Comparison of ENCODE assay signal across 17 cellular contexts in the genomic region with DNA sequence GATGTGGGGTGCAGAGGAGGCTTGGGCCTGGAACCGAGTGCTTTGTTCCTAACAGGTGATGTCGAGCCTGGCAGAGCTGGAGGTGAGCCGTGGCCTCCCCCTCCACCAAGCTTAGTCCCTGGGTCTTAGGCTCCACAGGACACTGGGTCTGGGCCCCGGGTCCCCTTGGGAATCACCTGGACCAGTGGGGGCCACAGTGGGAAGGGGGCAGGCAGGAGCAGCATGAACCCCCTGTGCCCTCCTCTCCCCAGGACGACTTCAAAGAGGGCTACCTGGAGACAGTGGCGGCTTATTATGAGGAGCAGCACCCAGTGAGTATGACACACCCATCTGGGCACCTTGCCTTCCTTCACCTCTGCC. TPM values are rescaled to one million over a fixed set of nuclear protein-coding genes. Genes with fewer than 3 reads are reported as not detected.
DNase-seq lines count a peak whose midpoint lies in the region; ATAC-seq and TF ChIP-seq lines count a peak whose summit lies in the region.
"Had no signal": no experiment of that assay in that cellular context is flagged by ENCODE, and none has a peak within 500 bp of the region (broad histone marks: within the 10 kb centered on the region; RNA-seq: fewer than 3 reads in every experiment).

No MANE protein-coding gene starts in this region.

- no peaks in the 10 kb centered on the region for H3K27me3 ChIP-seq in left ventricle myocardium inferior (ENCODE audit: low read depth)
- no peaks in the 10 kb centered on the region for H3K27me3 ChIP-seq in mucosa of stomach (ENCODE audit: control insufficient read depth, insufficient read depth, low read length)
- H3K27me3 ChIP-seq in upper lobe of right lung: no peaks in the 10 kb centered on the region
- H3K27me3 ChIP-seq: BE2C had no signal

- TF ChIP-seq CTCF in left ventricle myocardium inferior (IDR thresholded peaks at IDR 0.05; ENCODE audit: borderline replicate concordance) (no peak), upper lobe of right lung (IDR thresholded peaks at IDR 0.05) (no peak)

- ATAC-seq in left ventricle myocardium superior: no peak
- no peak for ATAC-seq in upper lobe of right lung
- ATAC-seq in HG02840 (IDR thresholded peaks at IDR 0.05; ENCODE audit: low FRiP score, unreplicated experiment): no peak
- ATAC-seq: SK-N-SH treated with all-trans-retinoic acid at 6 μM for 48 hours had no signal

- peak overlapping the region; percentile 99 for H3K4me3 Mint-ChIP-seq in activated T-helper 1 cell treated with anti-CD3 and anti-CD28 coated beads, Interleukin-12 subunit alpha, Interleukin-12 subunit beta, Interleukin-2, Interleukin-4 antibody, amounts not matched to agents 30 ng/mL and 10 ng/mL and 1 ng/mL, durations not matched to agents 14 hours and 24 hours and 36 hours
- H3K4me3 Mint-ChIP-seq: activated B cell treated with CpG ODN at 0.5 μM for 24 hours had no signal

- H3K9ac ChIP-seq in mucosa of stomach (ENCODE audit: low read length): peak overlapping the region; percentile 25

- peak overlapping the region; percentile 27 for H3K27ac ChIP-seq in left ventricle myocardium inferior (replicated peaks)
- peak overlapping the region; percentile 36 for H3K27ac ChIP-seq in upper lobe of right lung
- H3K27ac ChIP-seq: HL-60 had no signal

- H3K9me3 ChIP-seq in left ventricle myocardium inferior (replicated peaks): no peaks in the 10 kb centered on the region
- H3K9me3 ChIP-seq in mucosa of stomach (ENCODE audit: control insufficient read depth, low read length): no peaks in the 10 kb centered on the region
- H3K9me3 ChIP-seq in upper lobe of right lung: no peaks in the 10 kb centered on the region
- H3K9me3 ChIP-seq: BE2C, HAP-1 had no signal

- H3K9me3 Mint-ChIP-seq in activated T-helper 1 cell treated with anti-CD3 and anti-CD28 coated beads, Interleukin-12 subunit alpha, Interleukin-12 subunit beta, Interleukin-2, Interleukin-4 antibody, amounts not matched to agents 30 ng/mL and 10 ng/mL and 1 ng/mL, durations not matched to agents 14 hours and 24 hours and 36 hours: peaks cover 2% of the 10 kb centered on the region
- H3K9me3 Mint-ChIP-seq: activated B cell treated with CpG ODN at 0.5 μM for 24 hours had no signal

- peak overlapping the region; percentile 98 for H3K27ac Mint-ChIP-seq in activated T-helper 1 cell treated with anti-CD3 and anti-CD28 coated beads, Interleukin-12 subunit alpha, Interleukin-12 subunit beta, Interleukin-2, Interleukin-4 antibody, amounts not matched to agents 30 ng/mL and 10 ng/mL and 1 ng/mL, durations not matched to agents 14 hours and 24 hours and 36 hours
- H3K27ac Mint-ChIP-seq: activated B cell treated with CpG ODN at 0.5 μM for 24 hours had no signal

- H3K36me3 ChIP-seq in left ventricle myocardium inferior (peaks cover 9% of the 10 kb centered on the region), mucosa of stomach (ENCODE audit: control insufficient read depth, insufficient read depth, low read length) (no peaks in the 10 kb centered on the region), upper lobe of right lung (no peaks in the 10 kb centered on the region)
- H3K36me3 ChIP-seq: BE2C, HAP-1 had no signal

- intact Hi-C loops in left ventricle myocardium inferior (cut with micrococcal nuclease) (no loop called here), left ventricle myocardium superior (cut with micrococcal nuclease) (no loop called here), upper lobe of right lung (cut with DNase I) (no loop called here)
- intact Hi-C loops in activated T-helper 1 cell treated with anti-CD3 and anti-CD28 coated beads, Interleukin-12 subunit alpha, Interleukin-12 subunit beta, Interleukin-2, Interleukin-4 antibody, amounts not matched to agents 30 ng/mL and 10 ng/mL and 1 ng/mL, durations not matched to agents 14 hours and 24 hours and 36 hours (cut with micrococcal nuclease): loop anchor here (1.0 kb wide), 1 partner anchor 7 kb away; no protein-coding TSS in a partner anchor

- H3K36me3 Mint-ChIP-seq in activated T-helper 1 cell treated with anti-CD3 and anti-CD28 coated beads, Interleukin-12 subunit alpha, Interleukin-12 subunit beta, Interleukin-2, Interleukin-4 antibody, amounts not matched to agents 30 ng/mL and 10 ng/mL and 1 ng/mL, durations not matched to agents 14 hours and 24 hours and 36 hours (ENCODE audit: low read depth): peaks cover 48% of the 10 kb centered on the region

- H3K4me1 ChIP-seq in left ventricle myocardium inferior (peaks cover 31% of the 10 kb centered on the region), mucosa of stomach (ENCODE audit: control insufficient read depth, insufficient read depth, low read length) (peaks cover 39% of the 10 kb centered on the region), upper lobe of right lung (peaks cover 7% of the 10 kb centered on the region)
- H3K4me1 ChIP-seq: BE2C, HAP-1 had no signal

- peaks cover 58% of the 10 kb centered on the region for H3K4me1 Mint-ChIP-seq in activated T-helper 1 cell treated with anti-CD3 and anti-CD28 coated beads, Interleukin-12 subunit alpha, Interleukin-12 subunit beta, Interleukin-2, Interleukin-4 antibody, amounts not matched to agents 30 ng/mL and 10 ng/mL and 1 ng/mL, durations not matched to agents 14 hours and 24 hours and 36 hours (ENCODE audit: low read depth)

- DNase-seq in left ventricle myocardium inferior: no peak
- no peak for DNase-seq in left ventricle myocardium superior
- DNase-seq in activated T-helper 1 cell treated with anti-CD3 and anti-CD28 coated beads, Interleukin-12 subunit alpha, Interleukin-12 subunit beta, Interleukin-2, Interleukin-4 antibody, amounts not matched to agents 30 ng/mL and 10 ng/mL and 1 ng/mL, durations not matched to agents 14 hours and 24 hours and 36 hours (ENCODE audit: low spot score): no peak
- DNase-seq in upper lobe of right lung: no peak
- no peak for DNase-seq in GM03348 (ENCODE audit: low spot score)
- DNase-seq in NCI-H524 (lab: John Stamatoyannopoulos, UW): no peak
- DNase-seq: activated B cell treated with CpG ODN at 0.5 μM for 24 hours; BE2C; mammary epithelial cell; NCI-H2107; stimulated activated CD4-positive, alpha-beta T cell treated with anti-CD3 and anti-CD28 coated beads, Interleukin-1b, Interleukin-23, amount 100 ng/mL, for 48 hours had no signal

- H3K4me3 ChIP-seq in left ventricle myocardium inferior (peak overlapping the region; percentile 41), mucosa of stomach (ENCODE audit: low read length) (no peak overlapping the region), upper lobe of right lung (peak overlapping the region; percentile 35)
- H3K4me3 ChIP-seq: HAP-1 had no signal

- H3K27me3 Mint-ChIP-seq in activated T-helper 1 cell treated with anti-CD3 and anti-CD28 coated beads, Interleukin-12 subunit alpha, Interleukin-12 subunit beta, Interleukin-2, Interleukin-4 antibody, amounts not matched to agents 30 ng/mL and 10 ng/mL and 1 ng/mL, durations not matched to agents 14 hours and 24 hours and 36 hours (ENCODE audit: insufficient read depth): peaks cover 2% of the 10 kb centered on the region
- H3K27me3 Mint-ChIP-seq: activated B cell treated with CpG ODN at 0.5 μM for 24 hours had no signal

RNA-seq across cellular contexts. Expression of gene IL32, which starts 2.5 kb away (rescaled TPM):
- total RNA-seq in left ventricle myocardium inferior: 36.3 TPM
- 46.0 TPM for total RNA-seq in left ventricle myocardium superior
- 993 TPM in 2 replicates for total RNA-seq in activated T-helper 1 cell treated with anti-CD3 and anti-CD28 coated beads, Interleukin-12 subunit alpha, Interleukin-12 subunit beta, Interleukin-2, Interleukin-4 antibody, amounts not matched to agents 30 ng/mL and 10 ng/mL and 1 ng/mL, durations not matched to agents 14 hours and 24 hours and 36 hours
- 91.5 TPM for total RNA-seq in upper lobe of right lung

RNA-seq across cellular contexts. Expression of gene MMP25, which starts 21.5 kb away (rescaled TPM):
- 1.2 TPM for total RNA-seq in left ventricle myocardium inferior
- 2.8 TPM for total RNA-seq in left ventricle myocardium superior
- 11.9 and 12.8 TPM in 2 replicates for total RNA-seq in activated T-helper 1 cell treated with anti-CD3 and anti-CD28 coated beads, Interleukin-12 subunit alpha, Interleukin-12 subunit beta, Interleukin-2, Interleukin-4 antibody, amounts not matched to agents 30 ng/mL and 10 ng/mL and 1 ng/mL, durations not matched to agents 14 hours and 24 hours and 36 hours
- total RNA-seq in upper lobe of right lung: 12.8 TPM

RNA-seq across cellular contexts. Expression of gene BICDL2, which starts 31.2 kb away (rescaled TPM):
- total RNA-seq in left ventricle myocardium inferior (0.05 TPM), left ventricle myocardium superior (not detected), upper lobe of right lung (16.3 TPM)
- total RNA-seq in activated T-helper 1 cell treated with anti-CD3 and anti-CD28 coated beads, Interleukin-12 subunit alpha, Interleukin-12 subunit beta, Interleukin-2, Interleukin-4 antibody, amounts not matched to agents 30 ng/mL and 10 ng/mL and 1 ng/mL, durations not matched to agents 14 hours and 24 hours and 36 hours: 0.20 TPM in 1 of 2 replicates, not detected in the other
- total RNA-seq: activated B cell treated with CpG ODN at 0.5 μM for 24 hours had no signal

RNA-seq across cellular contexts. Expression of gene ZSCAN10, which starts 31.2 kb away (rescaled TPM):
- total RNA-seq in left ventricle myocardium inferior: not detected
- not detected for total RNA-seq in left ventricle myocardium superior
- total RNA-seq in activated T-helper 1 cell treated with anti-CD3 and anti-CD28 coated beads, Interleukin-12 subunit alpha, Interleukin-12 subunit beta, Interleukin-2, Interleukin-4 antibody, amounts not matched to agents 30 ng/mL and 10 ng/mL and 1 ng/mL, durations not matched to agents 14 hours and 24 hours and 36 hours: 0.07 TPM in 1 of 2 replicates, not detected in the other
- total RNA-seq in upper lobe of right lung: not detected
- total RNA-seq: activated B cell treated with CpG ODN at 0.5 μM for 24 hours, mammary epithelial cell, posterior vena cava had no signal

RNA-seq across cellular contexts. Expression of gene THOC6, which starts 44.1 kb away (rescaled TPM):
- total RNA-seq in left ventricle myocardium inferior: 9.1 TPM
- total RNA-seq in left ventricle myocardium superior: 11.3 TPM
- total RNA-seq in activated T-helper 1 cell treated with anti-CD3 and anti-CD28 coated beads, Interleukin-12 subunit alpha, Interleukin-12 subunit beta, Interleukin-2, Interleukin-4 antibody, amounts not matched to agents 30 ng/mL and 10 ng/mL and 1 ng/mL, durations not matched to agents 14 hours and 24 hours and 36 hours: 48.3 and 49.0 TPM in 2 replicates
- 31.4 TPM for total RNA-seq in upper lobe of right lung

Comparison
In these comparisons a context has a peak if more than half of its experiments do, and no peak if none do; other contexts are left out.
1. RNA of gene IL32, which starts 2.5 kb away (total RNA-seq): 993 TPM in activated T-helper 1 cell treated with anti-CD3 and anti-CD28 coated beads, Interleukin-12 subunit alpha, Interleukin-12 subunit beta, Interleukin-2, Interleukin-4 antibody, amounts not matched to agents 30 ng/mL and 10 ng/mL and 1 ng/mL, durations not matched to agents 14 hours and 24 hours and 36 hours; 91.5 TPM in upper lobe of right lung (single experiment), 46.0 TPM in left ventricle myocardium superior (single experiment) and 36.3 TPM in left ventricle myocardium inferior (single experiment); every median in the first group is over 10 times any median in the second.
2. RNA of gene BICDL2, which starts 31.2 kb away (total RNA-seq): 16.3 TPM in upper lobe of right lung (single experiment); 0.05 TPM in left ventricle myocardium inferior (single experiment), 0.20 TPM in activated T-helper 1 cell treated with anti-CD3 and anti-CD28 coated beads, Interleukin-12 subunit alpha, Interleukin-12 subunit beta, Interleukin-2, Interleukin-4 antibody, amounts not matched to agents 30 ng/mL and 10 ng/mL and 1 ng/mL, durations not matched to agents 14 hours and 24 hours and 36 hours and not detected in left ventricle myocardium superior (single experiment); every median in the first group is over 10 times any median in the second.